ENCODE assay signal across 9 cellular contexts in genomic region chr19:33906578-33907335, GRCh38.
A peak's percentile ranks its signal among the peaks of the same experiment; 100 is the strongest.
DNase-seq lines count a peak whose midpoint lies in the region; ATAC-seq and TF ChIP-seq lines count a peak whose summit lies in the region.
"Had no signal": no experiment of that assay in that cellular context is flagged by ENCODE, and none has a peak within 500 bp of the region (broad histone marks: within the 10 kb centered on the region; RNA-seq: fewer than 3 reads in every experiment).

No MANE protein-coding gene starts in this region.

- in situ Hi-C loops in brain microvascular endothelial cell (cut with HindIII; ENCODE audit: low pct_ligation_motif_present, low sequenced_read_pairs) = no loop called here

- no peak overlapping the region for H3K27ac ChIP-seq in brain microvascular endothelial cell
- H3K27ac ChIP-seq: SJSA1 had no signal

- peaks cover 6% of the 10 kb centered on the region for H3K4me1 ChIP-seq in iPS-15b (ENCODE audit: control insufficient read depth, insufficient read depth, low read length)
- H3K4me1 ChIP-seq: SJSA1 had no signal

- H3K27me3 ChIP-seq in brain microvascular endothelial cell (replicated peaks) (no peaks in the 10 kb centered on the region), iPS-15b (ENCODE audit: control insufficient read depth, insufficient read depth, low read length) (peaks cover 4% of the 10 kb centered on the region)

- TF ChIP-seq CTCF in brain microvascular endothelial cell (IDR thresholded peaks at IDR 0.05; ENCODE audit: low read depth, low read length, missing control alignments) = no peak

- H3K4me3 ChIP-seq in brain microvascular endothelial cell (ENCODE audit: low read depth, low read length) = peak overlapping the region; percentile 52
- H3K4me3 ChIP-seq in iPS-15b (ENCODE audit: low read depth, low read length) = peak overlapping the region; percentile 56
- H3K4me3 ChIP-seq: SJSA1 had no signal

- H3K9ac ChIP-seq in iPS-15b (ENCODE audit: low read depth, low read length) = peak overlapping the region; percentile 4

- ATAC-seq in HG03457 (IDR thresholded peaks at IDR 0.05; ENCODE audit: unreplicated experiment) (no peak), HG02610 (IDR thresholded peaks at IDR 0.05; ENCODE audit: unreplicated experiment) (no peak)

- H3K36me3 ChIP-seq in brain microvascular endothelial cell (replicated peaks) (no peaks in the 10 kb centered on the region), iPS-15b (ENCODE audit: control insufficient read depth, insufficient read depth, low read length) (no peaks in the 10 kb centered on the region)
- H3K36me3 ChIP-seq: SJSA1 had no signal

- DNase-seq in ELR (ENCODE audit: low read depth) (peak; percentile 52), brain microvascular endothelial cell (peak; percentile 25), renal cortical epithelial cell (ENCODE audit: low read depth) (peak; percentile 27), NCI-H2081 treated with DMSO at 0.1 percent for 48 hours (lab: John Stamatoyannopoulos, UW) (no peak), NCI-H1417 (lab: John Stamatoyannopoulos, UW) (no peak)

- H3K9me3 ChIP-seq in iPS-15b (ENCODE audit: control insufficient read depth, insufficient read depth, low read length) = no peaks in the 10 kb centered on the region
- H3K9me3 ChIP-seq: SJSA1 had no signal

Comparison
In these comparisons a context has a peak if more than half of its experiments do, and no peak if none do; other contexts are left out.
1. DNase-seq: peak in ELR (single experiment), brain microvascular endothelial cell (single experiment) and renal cortical epithelial cell (single experiment); none in NCI-H2081 treated with DMSO at 0.1 percent for 48 hours (single experiment) and NCI-H1417 (0 of 3).